9 cellular contexts compared by ENCODE assay signal in the genomic region with DNA sequence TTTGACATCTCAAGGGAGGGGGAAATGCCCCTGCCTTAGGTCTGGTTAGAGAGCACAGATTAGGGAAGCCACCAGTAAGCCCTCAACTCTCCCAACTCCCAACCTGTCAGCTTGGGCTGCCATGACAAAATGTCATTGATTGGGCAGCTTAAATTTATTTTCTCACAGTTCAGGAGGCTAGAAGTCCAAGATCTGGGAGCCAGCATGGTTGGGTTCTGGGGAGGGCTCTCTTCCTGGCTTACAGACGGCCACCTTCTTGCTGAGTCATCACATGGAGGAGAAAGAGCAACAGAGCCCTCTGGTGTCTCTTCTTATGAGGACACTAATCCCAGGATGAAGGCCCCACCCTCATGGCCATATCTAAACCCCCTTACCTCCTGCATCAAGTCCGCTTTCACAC. TPM values are rescaled to one million over a fixed set of nuclear protein-coding genes. Genes with fewer than 3 reads are reported as not detected.
DNase-seq lines count a peak whose midpoint lies in the region; ATAC-seq, FAIRE-seq and TF ChIP-seq lines count a peak whose summit lies in the region.
"Had no signal": no experiment of that assay in that cellular context is flagged by ENCODE, and none has a peak within 500 bp of the region (broad histone marks: within the 10 kb centered on the region; RNA-seq: fewer than 3 reads in every experiment).

No MANE protein-coding gene starts in this region.

- no peak overlapping the region for H3K27ac ChIP-seq in SU-DHL-6 (ENCODE audit: low read depth, low read length)
- H3K27ac ChIP-seq: parathyroid adenoma had no signal

- H3K9me3 Mint-ChIP-seq in HFFc6 (peaks cover 22% of the 10 kb centered on the region), naive B cell (peaks cover 0 to 4% (median 0%) of the 10 kb centered on the region in 7 donors)

- H3K9me3 ChIP-seq in SU-DHL-6 (ENCODE audit: insufficient read depth, low read length), result peaks cover 8% of the 10 kb centered on the region; the same call in 1 of the 2 replicates

- TF ChIP-seq CTCF in HFFc6 (IDR thresholded peaks at IDR 0.05) (peak; percentile 71), SU-DHL-6 (IDR thresholded peaks at IDR 0.05; ENCODE audit: insufficient read depth, low read length, poor library complexity, severe bottlenecking) (peak; percentile 16), bronchial epithelial cell (IDR thresholded peaks at IDR 0.05; ENCODE audit: insufficient read depth, low read length, severe bottlenecking) (peak; percentile 46)

- ATAC-seq in naive B cell (ENCODE audit: low read depth in 2 of 2), result peak in 1 of 2 donors; percentile 22
- no peak for ATAC-seq in HG02763 (IDR thresholded peaks at IDR 0.05; ENCODE audit: unreplicated experiment)
- no peak for ATAC-seq in HG02610 (IDR thresholded peaks at IDR 0.05; ENCODE audit: unreplicated experiment)

- no peak overlapping the region for H3K9ac ChIP-seq in SU-DHL-6 (ENCODE audit: low read length)
- H3K9ac ChIP-seq: parathyroid adenoma had no signal

- H3K27ac Mint-ChIP-seq in HFFc6 (no peak overlapping the region; the same call in 1 of the 2 replicates), naive B cell (peak overlapping the region; percentile 20 to 64 (median 42))

- H2AFZ ChIP-seq in SU-DHL-6 (ENCODE audit: low read depth, low read length, severe bottlenecking), result peak overlapping the region; percentile 85
- H2AFZ ChIP-seq: parathyroid adenoma had no signal

- H4K20me1 ChIP-seq in SU-DHL-6 (ENCODE audit: low read depth, low read length), result no peaks in the 10 kb centered on the region

- H3K27me3 Mint-ChIP-seq in HFFc6 (ENCODE audit: insufficient read depth), result no peaks in the 10 kb centered on the region; the same call in 1 of the 2 replicates
- H3K27me3 Mint-ChIP-seq in naive B cell, result peaks cover 0 to 7% (median 6%) of the 10 kb centered on the region in 3 donors

- H3K4me3 ChIP-seq in SU-DHL-6 (ENCODE audit: insufficient read depth, low read length, poor library complexity, severe bottlenecking), result no peak overlapping the region
- H3K4me3 ChIP-seq in bronchial epithelial cell (ENCODE audit: low read depth, low read length), result no peak overlapping the region

- FAIRE-seq in bronchial epithelial cell (lab: Jason Lieb, UNC), result no peak

- no peaks in the 10 kb centered on the region for H3K79me2 ChIP-seq in SU-DHL-6 (ENCODE audit: insufficient read depth, low read length)
- H3K79me2 ChIP-seq: parathyroid adenoma had no signal

- H3K9me2 ChIP-seq in SU-DHL-6 (replicated peaks; ENCODE audit: insufficient read depth, low read length), result no peaks in the 10 kb centered on the region

- peak; percentile 81 for DNase-seq in DMS 273 (lab: John Stamatoyannopoulos, UW; ENCODE audit: unreplicated experiment)
- peak; percentile 43 for DNase-seq in HFFc6
- DNase-seq in bronchial epithelial cell (ENCODE audit: low read depth), result peak; percentile 22
- DNase-seq in naive B cell, result no peak
- DNase-seq in germinal center (ENCODE audit: low spot score), result no peak

- no peaks in the 10 kb centered on the region for H3K36me3 ChIP-seq in SU-DHL-6 (ENCODE audit: low read length)
- no peaks in the 10 kb centered on the region for H3K36me3 ChIP-seq in bronchial epithelial cell (ENCODE audit: control insufficient read depth, insufficient read depth, low read length)

- H3K4me3 Mint-ChIP-seq in HFFc6, result no peak overlapping the region
- no peak overlapping the region for H3K4me3 Mint-ChIP-seq in naive B cell

- H3F3A ChIP-seq in SU-DHL-6 (ENCODE audit: insufficient read depth), result no peaks in the 10 kb centered on the region

- H3K4me2 ChIP-seq in SU-DHL-6 (ENCODE audit: low read depth, low read length, poor library complexity, severe bottlenecking), result no peak overlapping the region

- peaks cover 14% of the 10 kb centered on the region for H3K36me3 Mint-ChIP-seq in HFFc6 (ENCODE audit: low read depth)
- H3K36me3 Mint-ChIP-seq in naive B cell, result peaks cover 0 to 6% of the 10 kb centered on the region in 2 donors

- no peaks in the 10 kb centered on the region for H3K27me3 ChIP-seq in SU-DHL-6 (ENCODE audit: low read length)
- no peaks in the 10 kb centered on the region for H3K27me3 ChIP-seq in bronchial epithelial cell (ENCODE audit: control insufficient read depth, insufficient read depth, low read length)

- H3K4me1 Mint-ChIP-seq in HFFc6 (ENCODE audit: low read depth) (peaks cover 42% of the 10 kb centered on the region), naive B cell (peaks cover 19 to 42% (median 38%) of the 10 kb centered on the region in 3 donors)

RNA-seq across cellular contexts. Expression of gene C19orf12, which starts 24.2 kb away (rescaled TPM):
- 10 to 100 TPM; 23.3 to 32.7 (median 24.7) TPM for total RNA-seq in HFFc6 (2021; fragmentation: NEBNext Ultra II Directional; extraction: Animal tissue kit (Norgen Biotek cat#: 25700))
- total RNA-seq in bronchial epithelial cell, result 9.0 and 9.7 TPM in 2 replicates
- 10 to 100 TPM in 5 of 6 donors, 1 to 10 TPM in 1; 8.2 to 24.0 (median 15.3) TPM for polyA plus RNA-seq in naive B cell (ENCODE audit: low read depth in 6 of 6)

RNA-seq across cellular contexts. Expression of gene PLEKHF1, which starts 25.6 kb away (rescaled TPM):
- 1 to 10 TPM; 1.4 to 2.8 (median 2.6) TPM for total RNA-seq in HFFc6 (2021; fragmentation: NEBNext Ultra II Directional; extraction: Animal tissue kit (Norgen Biotek cat#: 25700))
- 11.9 and 23.4 TPM in 2 replicates for total RNA-seq in bronchial epithelial cell
- polyA plus RNA-seq in naive B cell (ENCODE audit: low read depth in 6 of 6), result 1 to 10 TPM; 1.9 to 5.8 (median 2.7) TPM

Comparison
In these comparisons a context has a peak if more than half of its experiments do, and no peak if none do; other contexts are left out.
1. DNase-seq: peak in DMS 273 (single experiment), HFFc6 (single experiment) and bronchial epithelial cell (single experiment); none in naive B cell (single experiment) and germinal center (single experiment).
2. CTCF ChIP-seq: peak in every context shown above with its lines; median percentile 71 in HFFc6; 46 in bronchial epithelial cell; 16 in SU-DHL-6.